Comparison of ENCODE assay signal across 37 cellular contexts in the genomic region with DNA sequence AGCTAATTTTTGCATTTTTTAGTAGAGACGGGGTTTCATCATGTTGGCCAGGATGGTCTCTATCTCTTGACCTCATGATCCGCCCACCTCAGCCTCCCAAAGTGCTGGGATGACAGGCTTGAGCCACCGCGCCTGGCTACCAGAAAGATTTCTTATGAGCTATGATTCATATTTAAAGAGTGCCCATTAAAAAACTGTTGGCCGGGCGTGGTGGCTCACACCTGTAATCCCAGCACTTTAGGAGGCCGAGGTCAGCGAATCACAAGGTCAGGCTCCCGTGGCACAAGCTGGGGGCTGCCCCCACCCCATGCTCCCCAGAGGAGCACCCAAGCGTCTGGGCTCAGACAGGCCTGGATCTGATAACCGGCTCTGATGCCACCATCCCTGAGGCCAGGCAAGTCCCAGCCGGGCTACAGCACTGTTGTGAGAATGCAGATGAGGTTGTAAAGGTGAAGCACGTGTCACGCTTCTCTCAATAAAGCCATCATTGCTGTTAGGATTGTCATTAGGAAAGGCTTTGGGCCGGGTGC. TPM values are rescaled to one million over a fixed set of nuclear protein-coding genes. Genes with fewer than 3 reads are reported as not detected.
"Had no signal": no experiment of that assay in that cellular context is flagged by ENCODE, and none has a peak within 500 bp of the region (broad histone marks: within the 10 kb centered on the region; RNA-seq: fewer than 3 reads in every experiment).

No MANE protein-coding gene starts in this region.

- H3K27ac Mint-ChIP-seq: activated B cell treated with CpG ODN at 0.5 μM for 24 hours; activated CD4-positive, alpha-beta memory T cell treated with anti-CD3 and anti-CD28 coated beads, Interleukin-2, amount 10 ng/mL, durations not matched to agents 7 days and 5 days; activated CD4-positive, alpha-beta T cell treated with anti-CD3 and anti-CD28 coated beads, Interleukin-2, amount 10 ng/mL, durations not matched to agents 24 days and 14 days; activated naive CD4-positive, alpha-beta T cell treated with anti-CD3 and anti-CD28 coated beads, Interleukin-2, amount 10 ng/mL, durations not matched to agents 7 days and 5 days; activated naive CD8-positive, alpha-beta T cell treated with anti-CD3 and anti-CD28 coated beads, Interleukin-2, amount 10 ng/mL, durations not matched to agents 7 days and 5 days; activated T-cell treated with anti-CD3 and anti-CD28 coated beads, Interleukin-2, amount 50 U/mL, for 24 hours; activated T-cell treated with anti-CD3 and anti-CD28 coated beads, Interleukin-2, amount 50 U/mL, for 72 hours; brain; dendritic cell treated with granulocyte-macrophage colony-stimulating factor and Interleukin-4, amounts not matched to agents 40 ng/mL and 50 ng/mL, for 4 days; T-helper 17 cell; T-helper 2 cell treated with Interferon-gamma antibody and Interleukin-4, amounts not matched to agents 5 μg/mL and 100 μg/mL, for 36 hours had no signal

- H3K27ac ChIP-seq: ascending aorta, coronary artery, epithelial cell of prostate, esophagus squamous epithelium, WERI-Rb-1 had no signal

- H3K4me3 Mint-ChIP-seq: activated B cell treated with CpG ODN at 0.5 μM for 24 hours; activated CD4-positive, alpha-beta memory T cell treated with anti-CD3 and anti-CD28 coated beads, Interleukin-2, amount 10 ng/mL, durations not matched to agents 7 days and 5 days; activated CD4-positive, alpha-beta T cell treated with anti-CD3 and anti-CD28 coated beads, Interleukin-2, amount 10 ng/mL, durations not matched to agents 24 days and 14 days; activated naive CD4-positive, alpha-beta T cell treated with anti-CD3 and anti-CD28 coated beads, Interleukin-2, amount 10 ng/mL, durations not matched to agents 7 days and 5 days; activated naive CD8-positive, alpha-beta T cell treated with anti-CD3 and anti-CD28 coated beads, Interleukin-2, amount 10 ng/mL, durations not matched to agents 7 days and 5 days; activated T-cell treated with anti-CD3 and anti-CD28 coated beads, Interleukin-2, amount 50 U/mL, for 24 hours; activated T-cell treated with anti-CD3 and anti-CD28 coated beads, Interleukin-2, amount 50 U/mL, for 72 hours; brain; central memory CD8-positive, alpha-beta T cell; dendritic cell treated with granulocyte-macrophage colony-stimulating factor and Interleukin-4, amounts not matched to agents 40 ng/mL and 50 ng/mL, for 4 days; T-helper 17 cell; T-helper 2 cell treated with Interferon-gamma antibody and Interleukin-4, amounts not matched to agents 5 μg/mL and 100 μg/mL, for 36 hours had no signal

- H3K9me3 Mint-ChIP-seq: activated B cell treated with CpG ODN at 0.5 μM for 24 hours; activated CD4-positive, alpha-beta memory T cell treated with anti-CD3 and anti-CD28 coated beads, Interleukin-2, amount 10 ng/mL, durations not matched to agents 7 days and 5 days; activated CD4-positive, alpha-beta T cell treated with anti-CD3 and anti-CD28 coated beads, Interleukin-2, amount 10 ng/mL, durations not matched to agents 24 days and 14 days; activated naive CD4-positive, alpha-beta T cell treated with anti-CD3 and anti-CD28 coated beads, Interleukin-2, amount 10 ng/mL, durations not matched to agents 7 days and 5 days; activated naive CD4-positive, alpha-beta T cell treated with anti-CD3 and anti-CD28 coated beads, Interleukin-2, amount 50 U/mL, for 72 hours; activated naive CD8-positive, alpha-beta T cell treated with anti-CD3 and anti-CD28 coated beads, Interleukin-2, amount 10 ng/mL, durations not matched to agents 7 days and 5 days; activated T-cell treated with anti-CD3 and anti-CD28 coated beads, Interleukin-2, amount 50 U/mL, for 24 hours; activated T-cell treated with anti-CD3 and anti-CD28 coated beads, Interleukin-2, amount 50 U/mL, for 72 hours; brain; central memory CD8-positive, alpha-beta T cell; dendritic cell treated with granulocyte-macrophage colony-stimulating factor and Interleukin-4, amounts not matched to agents 40 ng/mL and 50 ng/mL, for 4 days; T-helper 2 cell treated with Interferon-gamma antibody and Interleukin-4, amounts not matched to agents 5 μg/mL and 100 μg/mL, for 36 hours had no signal

- H3K4me1 Mint-ChIP-seq: activated B cell treated with CpG ODN at 0.5 μM for 24 hours; activated CD4-positive, alpha-beta memory T cell treated with anti-CD3 and anti-CD28 coated beads, Interleukin-2, amount 10 ng/mL, durations not matched to agents 7 days and 5 days; activated CD4-positive, alpha-beta T cell treated with anti-CD3 and anti-CD28 coated beads, Interleukin-2, amount 10 ng/mL, durations not matched to agents 24 days and 14 days; activated naive CD4-positive, alpha-beta T cell treated with anti-CD3 and anti-CD28 coated beads, Interleukin-2, amount 10 ng/mL, durations not matched to agents 7 days and 5 days; activated naive CD8-positive, alpha-beta T cell treated with anti-CD3 and anti-CD28 coated beads, Interleukin-2, amount 10 ng/mL, durations not matched to agents 7 days and 5 days; brain; central memory CD8-positive, alpha-beta T cell; T-helper 17 cell had no signal

- H3K9me3 ChIP-seq: ascending aorta, esophagus squamous epithelium, gastroesophageal sphincter had no signal

- H3K4me3 ChIP-seq: ascending aorta, coronary artery, esophagus squamous epithelium, gastroesophageal sphincter had no signal

- ATAC-seq: activated CD4-positive, CD25-positive, alpha-beta regulatory T cell treated with anti-CD3 and anti-CD28 coated beads, Interleukin-2, amount 50 U/mL, for 24 hours; activated T-cell treated with anti-CD3 and anti-CD28 coated beads, Interleukin-2, amount 50 U/mL, for 72 hours; gastroesophageal sphincter; T-helper 17 cell had no signal

- H3K27me3 ChIP-seq: ascending aorta, esophagus squamous epithelium, gastroesophageal sphincter had no signal

- FAIRE-seq: bronchial epithelial cell, endometrium, endothelial cell of umbilical vein had no signal

- DNase-seq: activated B cell treated with CpG ODN at 0.5 μM for 24 hours; activated CD4-positive, alpha-beta memory T cell treated with anti-CD3 and anti-CD28 coated beads, Interleukin-2, amount 10 ng/mL, durations not matched to agents 7 days and 5 days; activated CD4-positive, alpha-beta T cell treated with anti-CD3 and anti-CD28 coated beads, Interleukin-2, amount 10 ng/mL, durations not matched to agents 24 days and 14 days; activated CD4-positive, alpha-beta T cell treated with anti-CD3 and anti-CD28 coated beads, Interleukin-2, amount 50 U/mL, for 4 hours; activated CD8-positive, alpha-beta memory T cell treated with anti-CD3 and anti-CD28 coated beads, Interleukin-2, amount 50 U/mL, for 48 hours; activated gamma-delta T cell; activated naive CD4-positive, alpha-beta T cell; activated naive CD4-positive, alpha-beta T cell treated with anti-CD3 and anti-CD28 coated beads, Interleukin-2, amount 10 ng/mL, durations not matched to agents 7 days and 5 days; activated naive CD8-positive, alpha-beta T cell treated with anti-CD3 and anti-CD28 coated beads, Interleukin-2, amount 10 ng/mL, durations not matched to agents 7 days and 5 days; activated T-cell treated with anti-CD3 and anti-CD28 coated beads for 4 hours; activated T-cell treated with anti-CD3 and anti-CD28 coated beads, Interleukin-2, amount 50 U/mL, for 24 hours; activated T-cell treated with anti-CD3 and anti-CD28 coated beads, Interleukin-2, amount 50 U/mL, for 72 hours; effector CD4-positive, alpha-beta T cell; esophagus squamous epithelium; foreskin melanocyte; T-helper 1 cell; T-helper 17 cell; T1000; WERI-Rb-1 had no signal

- H3K27me3 Mint-ChIP-seq: activated B cell treated with CpG ODN at 0.5 μM for 24 hours; activated CD4-positive, alpha-beta memory T cell treated with anti-CD3 and anti-CD28 coated beads, Interleukin-2, amount 10 ng/mL, durations not matched to agents 7 days and 5 days; activated CD4-positive, alpha-beta T cell treated with anti-CD3 and anti-CD28 coated beads, Interleukin-2, amount 10 ng/mL, durations not matched to agents 24 days and 14 days; activated naive CD4-positive, alpha-beta T cell treated with anti-CD3 and anti-CD28 coated beads, Interleukin-2, amount 10 ng/mL, durations not matched to agents 7 days and 5 days; activated naive CD8-positive, alpha-beta T cell treated with anti-CD3 and anti-CD28 coated beads, Interleukin-2, amount 10 ng/mL, durations not matched to agents 7 days and 5 days; activated T-cell treated with anti-CD3 and anti-CD28 coated beads, Interleukin-2, amount 50 U/mL, for 24 hours; central memory CD8-positive, alpha-beta T cell; dendritic cell treated with granulocyte-macrophage colony-stimulating factor and Interleukin-4, amounts not matched to agents 40 ng/mL and 50 ng/mL, for 4 days; T-helper 17 cell had no signal

RNA-seq across cellular contexts. Expression of a gene that starts 13.9 kb away (rescaled TPM):
- total RNA-seq: activated B cell treated with CpG ODN at 0.5 μM for 24 hours; activated CD4-positive, alpha-beta memory T cell treated with anti-CD3 and anti-CD28 coated beads, Interleukin-2, amount 10 ng/mL, durations not matched to agents 7 days and 5 days; activated CD4-positive, alpha-beta T cell treated with anti-CD3 and anti-CD28 coated beads, Interleukin-2, amount 10 ng/mL, durations not matched to agents 24 days and 14 days; activated naive CD4-positive, alpha-beta T cell treated with anti-CD3 and anti-CD28 coated beads, Interleukin-2, amount 50 U/mL, for 72 hours; activated naive CD8-positive, alpha-beta T cell treated with anti-CD3 and anti-CD28 coated beads, Interleukin-2, amount 10 ng/mL, durations not matched to agents 7 days and 5 days; activated T-cell treated with anti-CD3 and anti-CD28 coated beads, Interleukin-2, amount 50 U/mL, for 72 hours; ascending aorta; bronchial epithelial cell; cardiac septum; cerebellum; endothelial cell of umbilical vein; fibroblast of lung; fibroblast of villous mesenchyme; gastroesophageal sphincter; glomerular endothelial cell; T-helper 17 cell had no signal
- polyA plus RNA-seq: endothelial cell of umbilical vein, fibroblast of lung had no signal

RNA-seq across cellular contexts. Expression of a gene that starts 56.3 kb away (rescaled TPM):
- total RNA-seq: activated B cell treated with CpG ODN at 0.5 μM for 24 hours; activated CD4-positive, alpha-beta memory T cell treated with anti-CD3 and anti-CD28 coated beads, Interleukin-2, amount 10 ng/mL, durations not matched to agents 7 days and 5 days; activated CD4-positive, alpha-beta T cell treated with anti-CD3 and anti-CD28 coated beads, Interleukin-2, amount 10 ng/mL, durations not matched to agents 24 days and 14 days; activated naive CD4-positive, alpha-beta T cell treated with anti-CD3 and anti-CD28 coated beads, Interleukin-2, amount 50 U/mL, for 72 hours; activated naive CD8-positive, alpha-beta T cell treated with anti-CD3 and anti-CD28 coated beads, Interleukin-2, amount 10 ng/mL, durations not matched to agents 7 days and 5 days; activated T-cell treated with anti-CD3 and anti-CD28 coated beads, Interleukin-2, amount 50 U/mL, for 72 hours; ascending aorta; endothelial cell of umbilical vein; esophagus squamous epithelium; glomerular endothelial cell; T-helper 17 cell had no signal
